In genomic region chr10:12700557-12700874, GRCh38 we compare ENCODE assay signal across 24 cellular contexts.
DNase-seq lines count a peak whose midpoint lies in the region; TF ChIP-seq lines count a peak whose summit lies in the region.
"Had no signal": no experiment of that assay in that cellular context is flagged by ENCODE, and none has a peak within 500 bp of the region (broad histone marks: within the 10 kb centered on the region; RNA-seq: fewer than 3 reads in every experiment).

No MANE protein-coding gene starts in this region.

- in situ Hi-C loops in ACHN (cut with HindIII; ENCODE audit: low pct_ligation_motif_present, low pct_unique_long_range_greater_than_20kb, low sequenced_read_pairs), result no loop called here

- peak overlapping the region; percentile 31 for H3K27ac Mint-ChIP-seq in T-helper 1 cell treated with Interleukin-12 subunit alpha and Interleukin-12 subunit beta and Interleukin-4 antibody, amounts not matched to agents 30 μg/mL and 1 μg/mL, for 36 hours
- H3K27ac Mint-ChIP-seq in chondrocyte (ENCODE audit: unreplicated experiment), result peak overlapping the region; percentile 91
- H3K27ac Mint-ChIP-seq: CD8-positive, alpha-beta T cell; IgD-negative memory B cell had no signal

- H3K36me3 ChIP-seq in muscle layer of duodenum (ENCODE audit: control insufficient read depth in 1 of 2, insufficient read depth in 2 of 2, low read length in 2 of 2) (no peaks in the 10 kb centered on the region), subcutaneous abdominal adipose tissue (ENCODE audit: control insufficient read depth in 5 of 5, insufficient read depth in 5 of 5, low read length in 5 of 5) (no peaks in the 10 kb centered on the region)

- DNase-seq in T-helper 1 cell, result no peak
- no peak for DNase-seq in chondrocyte (ENCODE audit: low spot score)
- DNase-seq in UCSD-AML1 (lab: John Stamatoyannopoulos, UW; ENCODE audit: unreplicated experiment), result no peak
- no peak for DNase-seq in ACHN
- no peak for DNase-seq in A172 (ENCODE audit: low spot score)
- DNase-seq: activated CD4-positive, alpha-beta T cell treated with anti-CD3 and anti-CD28 coated beads for 4 hours; activated effector memory CD4-positive, alpha-beta T cell treated with anti-CD3 and anti-CD28 coated beads, Interleukin-2, amount 50 U/mL, for 16 hours; AML-193; CD8-positive, alpha-beta T cell; DMS 273 treated with DMSO at 0.1 percent for 48 hours; NCI-H1092 treated with DMSO at 0.1 percent for 48 hours; NCI-H187 treated with DMSO at 0.1 percent for 48 hours; NCI-H526 treated with DMSO at 0.1 percent for 48 hours; stimulated activated CD4-positive, alpha-beta T cell treated with anti-CD3 and anti-CD28 coated beads, Interleukin-12 subunit alpha, Interleukin-12 subunit beta, amount 100 ng/mL, for 4 hours; stimulated activated CD4-positive, alpha-beta T cell treated with anti-CD3 and anti-CD28 coated beads, Interleukin-4, amount 100 ng/mL, for 24 hours; stimulated activated naive CD4-positive, alpha-beta T cell treated with Interleukin-2 at 50 U/mL for 16 hours; T-helper 2 cell had no signal

- no peak for TF ChIP-seq CTCF in chondrocyte (IDR thresholded peaks at IDR 0.05)

- H3K36me3 Mint-ChIP-seq in T-helper 1 cell treated with Interleukin-12 subunit alpha and Interleukin-12 subunit beta and Interleukin-4 antibody, amounts not matched to agents 30 μg/mL and 1 μg/mL, for 36 hours (ENCODE audit: low read depth), result peaks cover 9% of the 10 kb centered on the region
- no peaks in the 10 kb centered on the region for H3K36me3 Mint-ChIP-seq in chondrocyte (ENCODE audit: low read depth)

- H3K4me1 ChIP-seq in muscle layer of duodenum (ENCODE audit: control insufficient read depth in 1 of 2, insufficient read depth in 2 of 2, low read length in 2 of 2) (peaks cover 0 to 3% of the 10 kb centered on the region in 2 donors), subcutaneous abdominal adipose tissue (ENCODE audit: control insufficient read depth in 5 of 5, insufficient read depth in 5 of 5, low read length in 5 of 5) (peaks cover 8 to 49% (median 29%) of the 10 kb centered on the region in 5 donors)

- H3K27me3 ChIP-seq in muscle layer of duodenum (ENCODE audit: low read depth, low read length), result no peaks in the 10 kb centered on the region
- no peaks in the 10 kb centered on the region for H3K27me3 ChIP-seq in subcutaneous abdominal adipose tissue (ENCODE audit: control insufficient read depth in 5 of 5, insufficient read depth in 4 of 5, low read length in 5 of 5)

- peaks cover 7% of the 10 kb centered on the region for H3K9me3 Mint-ChIP-seq in T-helper 1 cell treated with Interleukin-12 subunit alpha and Interleukin-12 subunit beta and Interleukin-4 antibody, amounts not matched to agents 30 μg/mL and 1 μg/mL, for 36 hours
- H3K9me3 Mint-ChIP-seq in chondrocyte (ENCODE audit: low read depth), result peaks cover 2% of the 10 kb centered on the region
- H3K9me3 Mint-ChIP-seq: CD8-positive, alpha-beta T cell; IgD-negative memory B cell had no signal

- H3K4me3 ChIP-seq in muscle layer of duodenum (ENCODE audit: low read depth in 1 of 2, low read length in 2 of 2) (no peak overlapping the region), subcutaneous abdominal adipose tissue (ENCODE audit: low read depth in 1 of 5, low read length in 5 of 5) (no peak overlapping the region)
- H3K4me3 ChIP-seq: lung had no signal

- peak overlapping the region; percentile 27 for H3K27ac ChIP-seq in muscle layer of duodenum (ENCODE audit: low read length)
- H3K27ac ChIP-seq in subcutaneous abdominal adipose tissue (ENCODE audit: low read depth, low read length), result peak overlapping the region; percentile 89
- H3K27ac ChIP-seq: 22Rv1 had no signal

- H3K27me3 Mint-ChIP-seq in T-helper 1 cell treated with Interleukin-12 subunit alpha and Interleukin-12 subunit beta and Interleukin-4 antibody, amounts not matched to agents 30 μg/mL and 1 μg/mL, for 36 hours (ENCODE audit: low read depth), result no peaks in the 10 kb centered on the region
- H3K27me3 Mint-ChIP-seq in chondrocyte (ENCODE audit: low read depth), result no peaks in the 10 kb centered on the region
- H3K27me3 Mint-ChIP-seq: IgD-negative memory B cell, type B pancreatic cell had no signal

- H3K4me3 Mint-ChIP-seq in T-helper 1 cell treated with Interleukin-12 subunit alpha and Interleukin-12 subunit beta and Interleukin-4 antibody, amounts not matched to agents 30 μg/mL and 1 μg/mL, for 36 hours, result no peak overlapping the region
- H3K4me3 Mint-ChIP-seq in chondrocyte (ENCODE audit: unreplicated experiment), result no peak overlapping the region
- H3K4me3 Mint-ChIP-seq: CD8-positive, alpha-beta T cell; IgD-negative memory B cell; type B pancreatic cell had no signal

- H3K4me1 Mint-ChIP-seq in T-helper 1 cell treated with Interleukin-12 subunit alpha and Interleukin-12 subunit beta and Interleukin-4 antibody, amounts not matched to agents 30 μg/mL and 1 μg/mL, for 36 hours (ENCODE audit: low read depth), result peaks cover 31% of the 10 kb centered on the region
- peaks cover 79% of the 10 kb centered on the region for H3K4me1 Mint-ChIP-seq in chondrocyte (ENCODE audit: low read depth)

- no peak overlapping the region for H3K9ac ChIP-seq in subcutaneous abdominal adipose tissue (ENCODE audit: low read length in 5 of 5)

- H3K9me3 ChIP-seq in muscle layer of duodenum (ENCODE audit: control insufficient read depth in 1 of 2, low read length in 2 of 2), result no peaks in the 10 kb centered on the region
- H3K9me3 ChIP-seq in subcutaneous abdominal adipose tissue (ENCODE audit: control insufficient read depth in 5 of 5, low read length in 5 of 5), result no peaks in the 10 kb centered on the region
